2 cellular contexts compared by ENCODE assay signal in genomic region chr12:14756331-14757143, GRCh38.
TF ChIP-seq lines count a peak whose summit lies in the region.

No MANE protein-coding gene starts in this region.

TF ChIP-seq in HEK293, 187 proteins besides CTCF, POLR2A, EP300 and RAD21:
- TF ChIP-seq GFI1B (tag by site-specific recombination; IDR thresholded peaks at IDR 0.05), result no peak
- TF ChIP-seq WT1 (tag by site-specific recombination; IDR thresholded peaks at IDR 0.05), result no peak
- no peak for TF ChIP-seq ZNF692 (tag by site-specific recombination; IDR thresholded peaks at IDR 0.05)
- no peak for TF ChIP-seq ZNF223 (tag by site-specific recombination; IDR thresholded peaks at IDR 0.05)
- peak; percentile 93 for TF ChIP-seq SCRT2 (tag by site-specific recombination; IDR thresholded peaks at IDR 0.05)
- peak; percentile 100 for TF ChIP-seq SP7 (tag by site-specific recombination; IDR thresholded peaks at IDR 0.05)
TF ChIP-seq in HEK293: peak in this region for 2.

TF ChIP-seq in K562, 482 proteins besides CTCF, POLR2A, EP300 and RAD21:
- TF ChIP-seq ESRRA (IDR thresholded peaks at IDR 0.05; ENCODE audit: borderline replicate concordance, low read depth), result 0 out of 2 replicates have a peak, but pooled peaks have one; percentile 19
- no peak for TF ChIP-seq POLR2H (tag; IDR thresholded peaks at IDR 0.05; ENCODE audit: low read depth)
- TF ChIP-seq ZBTB43 (CRISPR knock-in tag; IDR thresholded peaks at IDR 0.05), result no peak
- no peak for TF ChIP-seq U2AF2 (optimal IDR thresholded peaks at IDR 0.05; ENCODE audit: low read depth, low read length)
